Comparison of ENCODE assay signal across 8 cellular contexts in the genomic region with DNA sequence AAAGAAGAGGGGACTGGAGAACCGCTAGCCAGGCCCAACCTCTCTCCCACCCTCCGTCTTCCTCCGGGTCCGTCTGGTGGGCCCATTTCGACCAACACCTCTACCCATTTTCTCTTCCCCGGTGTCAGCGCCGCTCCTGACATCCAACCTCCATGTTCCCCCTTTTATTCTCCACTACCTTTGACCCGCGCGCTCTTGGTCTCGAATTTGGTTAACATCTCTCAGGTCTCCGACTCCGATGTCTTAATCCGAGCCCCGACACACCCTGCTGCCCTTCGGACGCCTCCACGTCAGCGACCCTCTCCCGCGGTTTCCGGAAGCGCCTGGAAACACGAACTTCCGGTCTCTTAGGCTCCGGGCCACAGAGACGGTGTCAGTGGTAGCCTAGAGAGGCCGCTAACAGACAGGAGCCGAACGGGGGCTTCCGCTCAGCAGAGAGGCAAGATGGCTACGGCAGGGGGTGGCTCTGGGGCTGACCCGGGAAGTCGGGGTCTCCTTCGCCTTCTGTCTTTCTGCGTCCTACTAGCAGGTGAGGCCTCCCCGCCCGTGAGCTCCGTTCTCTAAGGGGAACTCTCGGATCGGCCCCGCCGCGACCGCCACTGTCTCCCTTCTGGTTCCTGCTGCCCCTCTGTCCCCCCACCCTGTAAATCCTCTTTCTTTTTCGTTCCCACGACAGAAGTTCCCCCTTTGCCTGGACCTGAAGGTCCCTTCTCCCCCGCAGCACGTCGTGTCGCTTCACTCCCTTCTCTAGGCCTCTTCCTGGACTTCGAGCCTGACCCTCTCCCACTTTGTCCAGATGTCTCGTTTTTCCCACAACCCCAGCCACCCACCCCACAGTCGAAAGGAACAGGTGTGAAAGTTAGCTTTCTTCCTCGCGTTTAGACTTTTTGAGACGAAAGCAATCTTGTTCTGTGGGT.
DNase-seq lines count a peak whose midpoint lies in the region; ATAC-seq lines count a peak whose summit lies in the region.

A gene (minus strand): TSS at position 298 of the 917 bp plus-strand sequence. CDS start 80 bp downstream, at position 218.
A gene (plus strand): TSS at position 431 of the 917 bp plus-strand sequence. CDS start 14 bp downstream, at position 445.

- DNase-seq in AG08396 (ENCODE audit: low spot score) (peak; percentile 92), NCI-H446 treated with DMSO at 0.1 percent for 48 hours (lab: John Stamatoyannopoulos, UW) (peak; percentile 85), cerebellar cortex (ENCODE audit: low spot score) (peak; percentile 96), islet precursor cell (peak; percentile 98)
- peak; percentile 82 to 87 (median 87) for DNase-seq in stimulated activated CD4-positive, alpha-beta T cell treated with anti-CD3 and anti-CD28 coated beads, Interleukin-12 subunit alpha, Interleukin-12 subunit beta, amount 100 ng/mL, for 48 hours (ENCODE audit: low read depth in 2 of 3, low spot score in 1 of 3)

- ATAC-seq in GM19023 (IDR thresholded peaks at IDR 0.05; ENCODE audit: unreplicated experiment) (peak; percentile 92), HG03342 (IDR thresholded peaks at IDR 0.05; ENCODE audit: unreplicated experiment) (peak; percentile 95)
- peak; percentile 100 for ATAC-seq in activated CD4-positive, CD25-positive, alpha-beta regulatory T cell treated with anti-CD3 and anti-CD28 coated beads, Interleukin-2, amount 50 U/mL, for 24 hours

Comparison
In these comparisons a context has a peak if more than half of its experiments do, and no peak if none do; other contexts are left out.
1. Peak in every context shown above with its lines: DNase-seq and ATAC-seq.